Comparison of ENCODE assay signal across 7 cellular contexts in genomic region chr18:8412117-8412516, GRCh38.
"Had no signal": no experiment of that assay in that cellular context is flagged by ENCODE, and none has a peak within 500 bp of the region (broad histone marks: within the 10 kb centered on the region; RNA-seq: fewer than 3 reads in every experiment).

No MANE protein-coding gene starts in this region.

- H3K27ac Mint-ChIP-seq: H9 had no signal

- H3K4me3 ChIP-seq: GM23248 had no signal

- H3K27ac ChIP-seq: GM23248, HL-60, KMS-11 had no signal

- H3K4me2 ChIP-seq: KMS-11 had no signal

- DNase-seq: H9, HCEC 1CT, IMR-90, KBM-7 had no signal

- H2AFZ ChIP-seq: GM23248 had no signal

- H3K4me3 Mint-ChIP-seq: H9 had no signal
